In genomic region chr19:49120868-49121267, GRCh38 we compare ENCODE assay signal across 16 cellular contexts. TPM values are rescaled to one million over a fixed set of nuclear protein-coding genes. Genes with fewer than 3 reads are reported as not detected.
A peak's percentile ranks its signal among the peaks of the same experiment; 100 is the strongest.
DNase-seq lines count a peak whose midpoint lies in the region; ATAC-seq and TF ChIP-seq lines count a peak whose summit lies in the region.
"Had no signal": no experiment of that assay in that cellular context is flagged by ENCODE, and none has a peak within 500 bp of the region (broad histone marks: within the 10 kb centered on the region; RNA-seq: fewer than 3 reads in every experiment).

No MANE protein-coding gene starts in this region.

- H3K4me1 Mint-ChIP-seq in activated naive CD4-positive, alpha-beta T cell treated with anti-CD3 and anti-CD28 coated beads, Interleukin-2, amount 10 ng/mL, durations not matched to agents 7 days and 5 days, result peaks cover 32% of the 10 kb centered on the region
- H3K4me1 Mint-ChIP-seq in T-helper 17 cell (peaks cover 30% of the 10 kb centered on the region), endothelial cell (ENCODE audit: unreplicated experiment) (peaks cover 11% of the 10 kb centered on the region)
- peaks cover 27 to 42% of the 10 kb centered on the region in 2 donors for H3K4me1 Mint-ChIP-seq in stimulated activated naive B cell treated with anti-CD40 and anti-IgM and Interleukin-4, amounts not matched to agents 10 μg/mL and 1 μg/mL and 100 μg/mL, for 72 hours

- H3K4me3 Mint-ChIP-seq in activated naive CD4-positive, alpha-beta T cell treated with anti-CD3 and anti-CD28 coated beads, Interleukin-2, amount 10 ng/mL, durations not matched to agents 7 days and 5 days, result peak overlapping the region; percentile 53
- H3K4me3 Mint-ChIP-seq in T-helper 17 cell (peak overlapping the region; percentile 92), endothelial cell (ENCODE audit: unreplicated experiment) (peak overlapping the region; percentile 79)
- H3K4me3 Mint-ChIP-seq in stimulated activated naive B cell treated with anti-CD40 and anti-IgM and Interleukin-4, amounts not matched to agents 10 μg/mL and 1 μg/mL and 100 μg/mL, for 72 hours, result peak overlapping the region; percentile 63 to 87

- H3K9me3 ChIP-seq in T-helper 17 cell (ENCODE audit: control insufficient read depth, low read length, poor library complexity, severe bottlenecking), result no peaks in the 10 kb centered on the region
- H3K9me3 ChIP-seq: mucosa of descending colon, SK-N-SH had no signal

- CTCF ChIA-PET in activated naive CD4-positive, alpha-beta T cell treated with anti-CD3 and anti-CD28 coated beads, Interleukin-2, amount 10 ng/mL, durations not matched to agents 7 days and 5 days (lab: Charles Lee), result interaction anchor here (0.6 to 1.5 kb wide), 3 partner anchors 18 to 25 kb away, joined by 3 to 9 read pairs (median 3); no protein-coding TSS in a partner anchor

- no peaks in the 10 kb centered on the region for H3K36me3 Mint-ChIP-seq in activated naive CD4-positive, alpha-beta T cell treated with anti-CD3 and anti-CD28 coated beads, Interleukin-2, amount 10 ng/mL, durations not matched to agents 7 days and 5 days
- H3K36me3 Mint-ChIP-seq in T-helper 17 cell (ENCODE audit: low read depth) (no peaks in the 10 kb centered on the region), endothelial cell (ENCODE audit: low read depth, unreplicated experiment) (peaks cover 4% of the 10 kb centered on the region)
- peaks cover 9 to 13% of the 10 kb centered on the region in 2 donors for H3K36me3 Mint-ChIP-seq in stimulated activated naive B cell treated with anti-CD40 and anti-IgM and Interleukin-4, amounts not matched to agents 10 μg/mL and 1 μg/mL and 100 μg/mL, for 72 hours

- ATAC-seq in T-helper 17 cell (no peak), HG02981 (IDR thresholded peaks at IDR 0.05; ENCODE audit: unreplicated experiment) (no peak), HG03342 (IDR thresholded peaks at IDR 0.05; ENCODE audit: unreplicated experiment) (no peak), GM18909 (IDR thresholded peaks at IDR 0.05; ENCODE audit: poor library complexity, unreplicated experiment) (no peak)
- no peak for ATAC-seq in stimulated activated naive B cell treated with anti-CD40 and anti-IgM and Interleukin-4, amounts not matched to agents 10 μg/mL and 1 μg/mL and 100 μg/mL, for 72 hours (replicated peaks)
- ATAC-seq: mucosa of descending colon had no signal

- H3K27ac Mint-ChIP-seq in activated naive CD4-positive, alpha-beta T cell treated with anti-CD3 and anti-CD28 coated beads, Interleukin-2, amount 10 ng/mL, durations not matched to agents 7 days and 5 days, result no peak overlapping the region
- H3K27ac Mint-ChIP-seq in T-helper 17 cell (peak overlapping the region; percentile 71), endothelial cell (ENCODE audit: unreplicated experiment) (peak overlapping the region; percentile 53)
- peak overlapping the region; percentile 7 for H3K27ac Mint-ChIP-seq in stimulated activated naive B cell treated with anti-CD40 and anti-IgM and Interleukin-4, amounts not matched to agents 10 μg/mL and 1 μg/mL and 100 μg/mL, for 72 hours

- peaks cover 53% of the 10 kb centered on the region for H3K27me3 Mint-ChIP-seq in activated naive CD4-positive, alpha-beta T cell treated with anti-CD3 and anti-CD28 coated beads, Interleukin-2, amount 10 ng/mL, durations not matched to agents 7 days and 5 days
- H3K27me3 Mint-ChIP-seq in T-helper 17 cell (peaks cover 5% of the 10 kb centered on the region), endothelial cell (ENCODE audit: unreplicated experiment) (peaks cover 19% of the 10 kb centered on the region)
- peaks cover 13 to 21% of the 10 kb centered on the region in 2 donors for H3K27me3 Mint-ChIP-seq in stimulated activated naive B cell treated with anti-CD40 and anti-IgM and Interleukin-4, amounts not matched to agents 10 μg/mL and 1 μg/mL and 100 μg/mL, for 72 hours

- no peak for DNase-seq in activated naive CD4-positive, alpha-beta T cell treated with anti-CD3 and anti-CD28 coated beads, Interleukin-2, amount 10 ng/mL, durations not matched to agents 7 days and 5 days
- DNase-seq in activated naive CD4-positive, alpha-beta T cell treated with anti-CD3 and anti-CD28 coated beads, Interleukin-2, amount 50 U/mL, for 16 hours, result no peak
- DNase-seq in T-helper 17 cell (no peak), endothelial cell (ENCODE audit: low spot score) (no peak)
- no peak for DNase-seq in stimulated activated naive B cell treated with anti-CD40 and anti-IgM and Interleukin-4, amounts not matched to agents 10 μg/mL and 1 μg/mL and 100 μg/mL, for 72 hours
- DNase-seq: kidney, mucosa of descending colon, NCI-H226, SK-N-SH, trophoblast cell had no signal

- H3K9me3 Mint-ChIP-seq in activated naive CD4-positive, alpha-beta T cell treated with anti-CD3 and anti-CD28 coated beads, Interleukin-2, amount 10 ng/mL, durations not matched to agents 7 days and 5 days, result no peaks in the 10 kb centered on the region
- H3K9me3 Mint-ChIP-seq in endothelial cell (ENCODE audit: unreplicated experiment), result no peaks in the 10 kb centered on the region
- H3K9me3 Mint-ChIP-seq in stimulated activated naive B cell treated with anti-CD40 and anti-IgM and Interleukin-4, amounts not matched to agents 10 μg/mL and 1 μg/mL and 100 μg/mL, for 72 hours, result no peaks in the 10 kb centered on the region

- no peak for TF ChIP-seq CTCF in endothelial cell (IDR thresholded peaks at IDR 0.05; ENCODE audit: unreplicated experiment)

RNA-seq across cellular contexts. Expression of gene PPFIA3, which starts 1.5 kb away (rescaled TPM):
- total RNA-seq in T-helper 17 cell (1 to 10 TPM; 2.6 to 3.9 TPM), endothelial cell (ENCODE audit: unreplicated experiment) (19.7 TPM)

RNA-seq across cellular contexts. Expression of gene C19orf73, which starts 1.9 kb away (rescaled TPM):
- 1 to 10 TPM; 3.6 to 3.9 TPM for total RNA-seq in T-helper 17 cell
- 0.51 TPM for total RNA-seq in endothelial cell (ENCODE audit: unreplicated experiment)
- total RNA-seq: endothelial cell of umbilical vein had no signal

RNA-seq across cellular contexts. Expression of gene LIN7B, which starts 6.7 kb away (rescaled TPM):
- total RNA-seq in T-helper 17 cell (1 to 10 TPM; 4.7 to 5.2 TPM), endothelial cell (ENCODE audit: unreplicated experiment) (5.8 TPM)

RNA-seq across cellular contexts. Expression of gene HRC, which starts 34.3 kb away (rescaled TPM):
- total RNA-seq in T-helper 17 cell (not detected), endothelial cell (ENCODE audit: unreplicated experiment) (0.72 TPM)
- total RNA-seq: endothelial cell of umbilical vein, M059J, renal cortical epithelial cell had no signal

RNA-seq across cellular contexts. Expression of gene SNRNP70, which starts 35.6 kb away (rescaled TPM):
- total RNA-seq in T-helper 17 cell (100 to 1,000 TPM; 352 to 394 TPM), endothelial cell (ENCODE audit: unreplicated experiment) (203 TPM)
